Comparison of ENCODE assay signal across 14 cellular contexts in genomic region chr11:79498681-79499080, GRCh38. TPM values are rescaled to one million over a fixed set of nuclear protein-coding genes. Genes with fewer than 3 reads are reported as not detected.
A peak's percentile ranks its signal among the peaks of the same experiment; 100 is the strongest.
DNase-seq lines count a peak whose midpoint lies in the region; ATAC-seq and TF ChIP-seq lines count a peak whose summit lies in the region.
"Had no signal": no experiment of that assay in that cellular context is flagged by ENCODE, and none has a peak within 500 bp of the region (broad histone marks: within the 10 kb centered on the region; RNA-seq: fewer than 3 reads in every experiment).

No MANE protein-coding gene starts in this region.

- no peak for TF ChIP-seq CTCF in HFF-Myc (IDR thresholded peaks at IDR 0.05; ENCODE audit: low read depth, low read length, missing control alignments)
- no peak for TF ChIP-seq CTCF in fibroblast of mammary gland (conservative IDR thresholded peaks at IDR 0.05; ENCODE audit: control insufficient read depth, insufficient read depth, low read depth, low read length)

- H3K27me3 ChIP-seq in SJCRH30 = no peaks in the 10 kb centered on the region
- H3K27me3 ChIP-seq: BE2C had no signal

- no peaks in the 10 kb centered on the region for H3K9me3 ChIP-seq in SJCRH30 (replicated peaks)
- H3K9me3 ChIP-seq: BE2C had no signal

- intact Hi-C loops in left cardiac atrium (cut with DNase I) = no loop called here
- intact Hi-C loops in Right ventricle myocardium inferior (cut with DNase I) = loop anchor here (10.0 kb wide), 1 partner anchor 104 kb away; no protein-coding TSS in a partner anchor

- no peaks in the 10 kb centered on the region for H3K4me1 ChIP-seq in SJCRH30
- H3K4me1 ChIP-seq: BE2C had no signal

- DNase-seq in Daoy (ENCODE audit: low read depth) = peak; percentile 37
- peak; percentile 27 for DNase-seq in HFF-Myc (ENCODE audit: extremely low read depth, low read depth)
- peak; percentile 76 for DNase-seq in fibroblast of mammary gland (ENCODE audit: low read depth)
- no peak for DNase-seq in left cardiac atrium
- DNase-seq in Right ventricle myocardium inferior (ENCODE audit: missing footprints) = no peak
- DNase-seq in COR-L47 (lab: John Stamatoyannopoulos, UW) = no peak
- no peak for DNase-seq in SJCRH30
- DNase-seq: BE2C; CD8-positive, alpha-beta T cell; DMS 273 treated with DMSO at 0.1 percent for 48 hours; DMS53; DND-41; H9 had no signal

- no peak for ATAC-seq in left cardiac atrium
- ATAC-seq in Right ventricle myocardium inferior = no peak
- ATAC-seq: CD8-positive, alpha-beta T cell had no signal

- H3K36me3 ChIP-seq in SJCRH30 = no peaks in the 10 kb centered on the region
- H3K36me3 ChIP-seq: BE2C had no signal

- H3K4me3 ChIP-seq in HFF-Myc (replicated peaks; ENCODE audit: low read depth, low read length) = no peak overlapping the region
- H3K4me3 ChIP-seq in fibroblast of mammary gland (ENCODE audit: control insufficient read depth, low read depth, low read length) = no peak overlapping the region
- H3K4me3 ChIP-seq in SJCRH30 = no peak overlapping the region

- no peak overlapping the region for H3K27ac ChIP-seq in SJCRH30
- H3K27ac ChIP-seq: HL-60 had no signal

RNA-seq across cellular contexts. Expression of gene TENM4, which starts 57.9 kb away (rescaled TPM):
- total RNA-seq in Daoy (2014; rRNA removed; shearing (Covaris generic)) = 13.6 and 23.5 TPM in 2 replicates
- total RNA-seq in left cardiac atrium (1 to 10 TPM; 2.5 to 4.4 TPM), Right ventricle myocardium inferior (0.35 TPM)
- 0.53 and 0.58 TPM in 2 replicates for total RNA-seq in SJCRH30 (2014; rRNA removed; shearing (Covaris generic))
- total RNA-seq: CD8-positive, alpha-beta T cell had no signal

Comparison
In these comparisons a context has a peak if more than half of its experiments do, and no peak if none do; other contexts are left out.
1. DNase-seq: peak in Daoy (single experiment), HFF-Myc (single experiment) and fibroblast of mammary gland (single experiment); none in left cardiac atrium (single experiment), Right ventricle myocardium inferior (single experiment), COR-L47 (single experiment) and SJCRH30 (0 of 2).